In genomic region chr14:98223709-98224108, GRCh38 we compare ENCODE assay signal across 8 cellular contexts.
DNase-seq lines count a peak whose midpoint lies in the region; ATAC-seq lines count a peak whose summit lies in the region.
"Not testable (repeated sequence)": the region's sequence is repeated elsewhere in the genome, so short reads cannot be mapped to it uniquely, and the experiment has no call there.

No MANE protein-coding gene starts in this region.

- peak overlapping the region; percentile 61 for H3K27ac ChIP-seq in CD4-positive, alpha-beta memory T cell (ENCODE audit: low read depth, low read length)

- H3K4me3 Mint-ChIP-seq in CD4-positive, alpha-beta memory T cell, result peak overlapping the region; percentile 48 to 86 (median 70)
- peak overlapping the region; percentile 49 for H3K4me3 Mint-ChIP-seq in activated CD4-positive, alpha-beta T cell treated with anti-CD3 and anti-CD28 coated beads for 36 hours
- H3K4me3 Mint-ChIP-seq in activated CD8-positive, alpha-beta T cell treated with anti-CD3 and anti-CD28 coated beads, Interleukin-2, amount 10 ng/mL, durations not matched to agents 7 days and 5 days, result peak overlapping the region; percentile 36
- not testable (repeated sequence) for H3K4me3 Mint-ChIP-seq in activated T-helper 2 cell treated with anti-CD3 and anti-CD28 coated beads, Interferon-gamma antibody, Interleukin-2, Interleukin-4, amounts not matched to agents 10 μg/mL and 5 μg/mL and 100 μg/mL, durations not matched to agents 14 hours and 24 hours and 36 hours (ENCODE audit: low read depth)
- H3K4me3 Mint-ChIP-seq in activated naive CD8-positive, alpha-beta T cell treated with anti-CD3 and anti-CD28 coated beads, Interleukin-2, amount 50 U/mL, for 24 hours, result peak overlapping the region; percentile 17
- H3K4me3 Mint-ChIP-seq in naive thymus-derived CD8-positive, alpha-beta T cell, result peak overlapping the region; percentile 33 to 77 (median 66)

- H3K4me1 Mint-ChIP-seq in CD4-positive, alpha-beta memory T cell, result peaks cover 60 to 68% (median 64%) of the 10 kb centered on the region in 4 donors
- peaks cover 72% of the 10 kb centered on the region for H3K4me1 Mint-ChIP-seq in activated CD4-positive, alpha-beta T cell treated with anti-CD3 and anti-CD28 coated beads for 36 hours
- peaks cover 56% of the 10 kb centered on the region for H3K4me1 Mint-ChIP-seq in activated CD8-positive, alpha-beta T cell treated with anti-CD3 and anti-CD28 coated beads, Interleukin-2, amount 10 ng/mL, durations not matched to agents 7 days and 5 days (ENCODE audit: low read depth)
- peaks cover 62% of the 10 kb centered on the region for H3K4me1 Mint-ChIP-seq in activated T-helper 2 cell treated with anti-CD3 and anti-CD28 coated beads, Interferon-gamma antibody, Interleukin-2, Interleukin-4, amounts not matched to agents 10 μg/mL and 5 μg/mL and 100 μg/mL, durations not matched to agents 14 hours and 24 hours and 36 hours (ENCODE audit: low read depth)
- H3K4me1 Mint-ChIP-seq in activated naive CD8-positive, alpha-beta T cell treated with anti-CD3 and anti-CD28 coated beads, Interleukin-2, amount 50 U/mL, for 24 hours, result peaks cover 66% of the 10 kb centered on the region
- H3K4me1 Mint-ChIP-seq in naive thymus-derived CD8-positive, alpha-beta T cell, result peaks cover 35 to 69% (median 62%) of the 10 kb centered on the region in 4 donors

- POLR2A ChIA-PET in CD4-positive, alpha-beta memory T cell (lab: Charles Lee; ENCODE audit: partially characterized antibody), result interaction anchor here (0.7 to 12.6 kb wide), 18 partner anchors 13 to 1049 kb away, joined by 3 to 116 read pairs (median 5); partner anchors contain the start of gene BCL11B
- POLR2A ChIA-PET in activated CD4-positive, alpha-beta T cell treated with anti-CD3 and anti-CD28 coated beads for 36 hours (lab: Charles Lee), result not testable (repeated sequence)
- POLR2A ChIA-PET in activated CD8-positive, alpha-beta T cell treated with anti-CD3 and anti-CD28 coated beads, Interleukin-2, amount 10 ng/mL, durations not matched to agents 7 days and 5 days (lab: Charles Lee), result interaction anchor here (0.7 kb wide), 1 partner anchor 59 kb away, joined by 3 read pairs; no protein-coding TSS in a partner anchor
- POLR2A ChIA-PET in naive thymus-derived CD8-positive, alpha-beta T cell (lab: Charles Lee), result interaction anchor here (0.7 to 3.7 kb wide), 13 partner anchors 14 to 1046 kb away, joined by 3 to 23 read pairs (median 5); no protein-coding TSS in a partner anchor

- CTCF ChIA-PET in CD4-positive, alpha-beta memory T cell (lab: Charles Lee; ENCODE audit: partially characterized antibody), result interaction anchor here (0.7 to 6.2 kb wide), 4 partner anchors 22 to 1043 kb away, joined by 3 to 47 read pairs (median 4); no protein-coding TSS in a partner anchor
- CTCF ChIA-PET in activated CD4-positive, alpha-beta T cell treated with anti-CD3 and anti-CD28 coated beads for 36 hours (lab: Charles Lee), result interaction anchor here (0.6 to 1.1 kb wide), 4 partner anchors 8 to 388 kb away, joined by 3 to 4 read pairs (median 3); no protein-coding TSS in a partner anchor
- CTCF ChIA-PET in activated CD8-positive, alpha-beta T cell treated with anti-CD3 and anti-CD28 coated beads, Interleukin-2, amount 10 ng/mL, durations not matched to agents 7 days and 5 days (lab: Charles Lee), result interaction anchor here (0.8 to 2.5 kb wide), 6 partner anchors 12 to 85 kb away, joined by 3 to 6 read pairs (median 4); no protein-coding TSS in a partner anchor

- peak; percentile 63 for ATAC-seq in activated CD4-positive, alpha-beta T cell treated with anti-CD3 and anti-CD28 coated beads for 36 hours
- ATAC-seq in activated CD8-positive, alpha-beta T cell treated with anti-CD3 and anti-CD28 coated beads, Interleukin-2, amount 10 ng/mL, durations not matched to agents 7 days and 5 days, result peak; percentile 91
- peak; percentile 42 for ATAC-seq in activated naive CD8-positive, alpha-beta T cell treated with anti-CD3 and anti-CD28 coated beads, Interleukin-2, amount 50 U/mL, for 24 hours
- peak; percentile 90 to 96 for ATAC-seq in naive thymus-derived CD8-positive, alpha-beta T cell

- not testable (repeated sequence) for H3K27me3 Mint-ChIP-seq in CD4-positive, alpha-beta memory T cell; activated CD4-positive, alpha-beta T cell treated with anti-CD3 and anti-CD28 coated beads for 36 hours; activated CD8-positive, alpha-beta T cell treated with anti-CD3 and anti-CD28 coated beads, Interleukin-2, amount 10 ng/mL, durations not matched to agents 7 days and 5 days (ENCODE audit: low read depth); activated T-helper 2 cell treated with anti-CD3 and anti-CD28 coated beads, Interferon-gamma antibody, Interleukin-2, Interleukin-4, amounts not matched to agents 10 μg/mL and 5 μg/mL and 100 μg/mL, durations not matched to agents 14 hours and 24 hours and 36 hours (ENCODE audit: low read depth); activated naive CD8-positive, alpha-beta T cell treated with anti-CD3 and anti-CD28 coated beads, Interleukin-2, amount 50 U/mL, for 24 hours; naive thymus-derived CD8-positive, alpha-beta T cell

- not testable (repeated sequence) for H3K36me3 Mint-ChIP-seq in CD4-positive, alpha-beta memory T cell; activated T-helper 2 cell treated with anti-CD3 and anti-CD28 coated beads, Interferon-gamma antibody, Interleukin-2, Interleukin-4, amounts not matched to agents 10 μg/mL and 5 μg/mL and 100 μg/mL, durations not matched to agents 14 hours and 24 hours and 36 hours (ENCODE audit: low read depth); activated naive CD8-positive, alpha-beta T cell treated with anti-CD3 and anti-CD28 coated beads, Interleukin-2, amount 50 U/mL, for 24 hours (ENCODE audit: low read depth); naive thymus-derived CD8-positive, alpha-beta T cell
- peaks cover 11% of the 10 kb centered on the region for H3K36me3 Mint-ChIP-seq in activated CD4-positive, alpha-beta T cell treated with anti-CD3 and anti-CD28 coated beads for 36 hours (ENCODE audit: low read depth)
- H3K36me3 Mint-ChIP-seq in activated CD8-positive, alpha-beta T cell treated with anti-CD3 and anti-CD28 coated beads, Interleukin-2, amount 10 ng/mL, durations not matched to agents 7 days and 5 days (ENCODE audit: low read depth), result peaks cover 16% of the 10 kb centered on the region

- intact Hi-C loops in CD4-positive, alpha-beta memory T cell (cut with micrococcal nuclease), result loop anchor here (1.0 to 5.0 kb wide), 4 partner anchors 13 to 246 kb away; no protein-coding TSS in a partner anchor
- intact Hi-C loops in activated CD4-positive, alpha-beta T cell treated with anti-CD3 and anti-CD28 coated beads for 36 hours (cut with DNase I, micrococcal nuclease), result loop anchor here (5.0 to 10.0 kb wide), 3 partner anchors 249 to 1049 kb away; partner anchors contain the start of gene BCL11B (in 1 of the 2)
- intact Hi-C loops in activated T-helper 2 cell treated with anti-CD3 and anti-CD28 coated beads, Interferon-gamma antibody, Interleukin-2, Interleukin-4, amounts not matched to agents 10 μg/mL and 5 μg/mL and 100 μg/mL, durations not matched to agents 14 hours and 24 hours and 36 hours (cut with micrococcal nuclease), result not testable (repeated sequence)

- not testable (repeated sequence) for H3K4me3 ChIP-seq in CD4-positive, alpha-beta memory T cell (ENCODE audit: low read length in 2 of 2)

- not testable (repeated sequence) for H3K27me3 ChIP-seq in CD4-positive, alpha-beta memory T cell (ENCODE audit: insufficient read depth, low read length)

- H3K27ac Mint-ChIP-seq in CD4-positive, alpha-beta memory T cell, result peak overlapping the region; percentile 88 to 99 (median 95)
- peak overlapping the region; percentile 87 for H3K27ac Mint-ChIP-seq in activated CD4-positive, alpha-beta T cell treated with anti-CD3 and anti-CD28 coated beads for 36 hours
- peak overlapping the region; percentile 88 for H3K27ac Mint-ChIP-seq in activated CD8-positive, alpha-beta T cell treated with anti-CD3 and anti-CD28 coated beads, Interleukin-2, amount 10 ng/mL, durations not matched to agents 7 days and 5 days
- peak overlapping the region; percentile 88 for H3K27ac Mint-ChIP-seq in activated T-helper 2 cell treated with anti-CD3 and anti-CD28 coated beads, Interferon-gamma antibody, Interleukin-2, Interleukin-4, amounts not matched to agents 10 μg/mL and 5 μg/mL and 100 μg/mL, durations not matched to agents 14 hours and 24 hours and 36 hours
- peak overlapping the region; percentile 86 for H3K27ac Mint-ChIP-seq in activated naive CD8-positive, alpha-beta T cell treated with anti-CD3 and anti-CD28 coated beads, Interleukin-2, amount 50 U/mL, for 24 hours
- H3K27ac Mint-ChIP-seq in naive thymus-derived CD8-positive, alpha-beta T cell, result peak overlapping the region; percentile 86 to 99 (median 96)

- H3K36me3 ChIP-seq in CD4-positive, alpha-beta memory T cell (ENCODE audit: insufficient read depth, low read length), result not testable (repeated sequence)

- H3K9me3 ChIP-seq in CD4-positive, alpha-beta memory T cell (ENCODE audit: control insufficient read depth in 1 of 2, low read length in 2 of 2), result not testable (repeated sequence)

- H3K4me1 ChIP-seq in CD4-positive, alpha-beta memory T cell (ENCODE audit: insufficient read depth, low read length), result peaks cover 97% of the 10 kb centered on the region

- not testable (repeated sequence) for H3K9me3 Mint-ChIP-seq in CD4-positive, alpha-beta memory T cell; activated CD4-positive, alpha-beta T cell treated with anti-CD3 and anti-CD28 coated beads for 36 hours (ENCODE audit: low read depth); activated CD8-positive, alpha-beta T cell treated with anti-CD3 and anti-CD28 coated beads, Interleukin-2, amount 10 ng/mL, durations not matched to agents 7 days and 5 days (ENCODE audit: insufficient read depth); activated T-helper 2 cell treated with anti-CD3 and anti-CD28 coated beads, Interferon-gamma antibody, Interleukin-2, Interleukin-4, amounts not matched to agents 10 μg/mL and 5 μg/mL and 100 μg/mL, durations not matched to agents 14 hours and 24 hours and 36 hours; naive thymus-derived CD8-positive, alpha-beta T cell
- H3K9me3 Mint-ChIP-seq in activated naive CD8-positive, alpha-beta T cell treated with anti-CD3 and anti-CD28 coated beads, Interleukin-2, amount 50 U/mL, for 24 hours, result peaks cover 13% of the 10 kb centered on the region

- DNase-seq in CD4-positive, alpha-beta memory T cell, result peak; percentile 79 to 89 (median 86)
- DNase-seq in T follicular helper cell (ENCODE audit: low read depth), result peak; percentile 46
- DNase-seq in activated CD4-positive, alpha-beta T cell treated with anti-CD3 and anti-CD28 coated beads for 36 hours, result peak; percentile 53
- peak; percentile 74 for DNase-seq in activated CD8-positive, alpha-beta T cell treated with anti-CD3 and anti-CD28 coated beads, Interleukin-2, amount 10 ng/mL, durations not matched to agents 7 days and 5 days
- DNase-seq in activated T-helper 2 cell treated with anti-CD3 and anti-CD28 coated beads, Interferon-gamma antibody, Interleukin-2, Interleukin-4, amounts not matched to agents 10 μg/mL and 5 μg/mL and 100 μg/mL, durations not matched to agents 14 hours and 24 hours and 36 hours (ENCODE audit: low spot score), result peak; percentile 61
- not testable (repeated sequence) for DNase-seq in activated naive CD8-positive, alpha-beta T cell treated with anti-CD3 and anti-CD28 coated beads, Interleukin-2, amount 50 U/mL, for 24 hours
- DNase-seq in naive thymus-derived CD8-positive, alpha-beta T cell, result peak in 9 of 10 donors; percentile 33 to 89 (median 69)
- DNase-seq in stimulated activated naive CD4-positive, alpha-beta T cell treated with Interleukin-2 at 50 U/mL for 16 hours (lab: John Stamatoyannopoulos, UW), result peak; percentile 18

Comparison
In these comparisons a context has a peak if more than half of its experiments do, and no peak if none do; other contexts are left out.
1. ATAC-seq: peak in every context shown above with its lines; median percentile 93 in naive thymus-derived CD8-positive, alpha-beta T cell; 91 in activated CD8-positive, alpha-beta T cell treated with anti-CD3 and anti-CD28 coated beads, Interleukin-2, amount 10 ng/mL, durations not matched to agents 7 days and 5 days; 63 in activated CD4-positive, alpha-beta T cell treated with anti-CD3 and anti-CD28 coated beads for 36 hours; 42 in activated naive CD8-positive, alpha-beta T cell treated with anti-CD3 and anti-CD28 coated beads, Interleukin-2, amount 50 U/mL, for 24 hours.